Comparison of ENCODE assay signal across 29 cellular contexts in the genomic region with DNA sequence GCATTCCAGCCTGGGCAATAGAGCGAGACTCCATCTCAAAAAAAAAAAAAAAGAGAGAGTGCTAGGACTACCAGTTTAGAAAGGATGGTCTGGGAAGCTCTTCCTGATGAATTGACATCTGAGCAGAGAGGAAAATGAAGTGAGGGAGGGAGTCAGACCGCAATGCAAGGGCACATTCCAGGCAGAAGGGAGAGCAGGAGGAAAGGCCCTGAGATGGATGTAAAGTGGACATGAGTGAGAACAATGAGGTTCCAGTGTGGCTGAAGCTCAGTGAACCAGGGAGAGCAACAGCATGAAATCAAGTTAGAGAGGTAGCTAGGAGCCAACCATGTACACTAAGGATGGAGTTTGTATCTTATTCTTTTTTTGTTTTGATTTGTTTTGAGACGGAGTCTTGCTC. TPM values are rescaled to one million over a fixed set of nuclear protein-coding genes. Genes with fewer than 3 reads are reported as not detected.
DNase-seq lines count a peak whose midpoint lies in the region; ATAC-seq and TF ChIP-seq lines count a peak whose summit lies in the region.
"Had no signal": no experiment of that assay in that cellular context is flagged by ENCODE, and none has a peak within 500 bp of the region (broad histone marks: within the 10 kb centered on the region; RNA-seq: fewer than 3 reads in every experiment).

No MANE protein-coding gene starts in this region.

- no peak for DNase-seq in activated naive CD8-positive, alpha-beta T cell treated with anti-CD3 and anti-CD28 coated beads, Interleukin-2, amount 10 ng/mL, durations not matched to agents 7 days and 5 days
- no peak for DNase-seq in activated naive CD8-positive, alpha-beta T cell treated with anti-CD3 and anti-CD28 coated beads, Interleukin-2, amount 50 U/mL, for 24 hours
- DNase-seq in choroid plexus epithelial cell (ENCODE audit: low read depth): peak; percentile 8
- no peak for DNase-seq in mesendoderm
- DNase-seq in GM19238 (ENCODE audit: insufficient read length, low spot score): no peak
- no peak for DNase-seq in hepatocyte (ENCODE audit: low spot score)
- DNase-seq: activated CD4-positive, CD25-positive, alpha-beta regulatory T cell treated with anti-CD3 and anti-CD28 coated beads, Interleukin-2, amount 50 U/mL, for 72 hours; activated naive CD4-positive, alpha-beta T cell treated with Interleukin-2 at 50 U/mL for 16 hours; activated T-cell treated with anti-CD3 and anti-CD28 coated beads, Interleukin-2, amount 50 U/mL, for 72 hours; COR-L47; DMS79; esophagus squamous epithelium; foreskin melanocyte; heart right ventricle; Karpas-422; NCI-H146; NCI-H446 treated with DMSO at 0.1 percent for 48 hours; NCI-H82; occipital lobe; RPMI8226; stomach; tibial artery had no signal

- H3K27ac Mint-ChIP-seq in activated naive CD8-positive, alpha-beta T cell treated with anti-CD3 and anti-CD28 coated beads, Interleukin-2, amount 10 ng/mL, durations not matched to agents 7 days and 5 days: peak overlapping the region; percentile 86
- H3K27ac Mint-ChIP-seq in activated naive CD8-positive, alpha-beta T cell treated with anti-CD3 and anti-CD28 coated beads, Interleukin-2, amount 50 U/mL, for 24 hours: no peak overlapping the region
- H3K27ac Mint-ChIP-seq: activated T-cell treated with anti-CD3 and anti-CD28 coated beads, Interleukin-2, amount 50 U/mL, for 72 hours; endodermal cell; memory B cell had no signal

- no peak overlapping the region for H3K4ac ChIP-seq in mesendoderm (ENCODE audit: low read depth, low read length)

- no peaks in the 10 kb centered on the region for H4K20me1 ChIP-seq in hepatocyte (ENCODE audit: insufficient read depth, poor library complexity, severe bottlenecking)
- H4K20me1 ChIP-seq: BLaER1 had no signal

- H3K27me3 ChIP-seq in mesendoderm (ENCODE audit: insufficient read depth, low read length, poor library complexity): no peaks in the 10 kb centered on the region
- H3K27me3 ChIP-seq in hepatocyte: no peaks in the 10 kb centered on the region
- H3K27me3 ChIP-seq: BLaER1, esophagus squamous epithelium, heart right ventricle, stomach, tibial artery had no signal

- no peak overlapping the region for H3K23ac ChIP-seq in mesendoderm (ENCODE audit: low read length)

- TF ChIP-seq CTCF in choroid plexus epithelial cell (conservative IDR thresholded peaks at IDR 0.05; ENCODE audit: low read depth, low read length): no peak
- TF ChIP-seq CTCF in hepatocyte (IDR thresholded peaks at IDR 0.05; ENCODE audit: poor library complexity): no peak

- H2AK5ac ChIP-seq in mesendoderm (ENCODE audit: low read length): no peak overlapping the region

- H4K5ac ChIP-seq in mesendoderm (ENCODE audit: low read length): no peak overlapping the region

- H3K27ac ChIP-seq in mesendoderm (ENCODE audit: low read depth, low read length) (no peak overlapping the region), hepatocyte (no peak overlapping the region)
- H3K27ac ChIP-seq: BLaER1, esophagus squamous epithelium, heart right ventricle, stomach, tibial artery had no signal

- H3K18ac ChIP-seq in mesendoderm (ENCODE audit: low read length): no peak overlapping the region

- H3K27me3 Mint-ChIP-seq in activated naive CD8-positive, alpha-beta T cell treated with anti-CD3 and anti-CD28 coated beads, Interleukin-2, amount 10 ng/mL, durations not matched to agents 7 days and 5 days: peaks cover 2% of the 10 kb centered on the region
- H3K27me3 Mint-ChIP-seq in activated naive CD8-positive, alpha-beta T cell treated with anti-CD3 and anti-CD28 coated beads, Interleukin-2, amount 50 U/mL, for 24 hours: no peaks in the 10 kb centered on the region
- H3K27me3 Mint-ChIP-seq: memory B cell had no signal

- H3K79me1 ChIP-seq in mesendoderm (ENCODE audit: low read length): no peaks in the 10 kb centered on the region

- H3K36me3 ChIP-seq in mesendoderm (ENCODE audit: control insufficient read depth, insufficient read depth, low read length) (no peaks in the 10 kb centered on the region), hepatocyte (replicated peaks; ENCODE audit: insufficient read depth, low read depth) (no peaks in the 10 kb centered on the region)
- H3K36me3 ChIP-seq: BLaER1, esophagus squamous epithelium, heart right ventricle, stomach, tibial artery had no signal

- H3K4me1 ChIP-seq in mesendoderm (ENCODE audit: control insufficient read depth, low read depth, low read length) (no peaks in the 10 kb centered on the region), hepatocyte (ENCODE audit: insufficient read depth) (no peaks in the 10 kb centered on the region)
- H3K4me1 ChIP-seq: esophagus squamous epithelium, heart right ventricle, tibial artery had no signal

- H3K4me3 ChIP-seq in choroid plexus epithelial cell (ENCODE audit: low read depth, low read length) (no peak overlapping the region), mesendoderm (ENCODE audit: low read length) (no peak overlapping the region), hepatocyte (no peak overlapping the region)
- H3K4me3 ChIP-seq: BLaER1, esophagus squamous epithelium, heart right ventricle, stomach, tibial artery had no signal

- H2AFZ ChIP-seq in hepatocyte: no peak overlapping the region

- H3K4me3 Mint-ChIP-seq in activated naive CD8-positive, alpha-beta T cell treated with anti-CD3 and anti-CD28 coated beads, Interleukin-2, amount 10 ng/mL, durations not matched to agents 7 days and 5 days: no peak overlapping the region
- no peak overlapping the region for H3K4me3 Mint-ChIP-seq in activated naive CD8-positive, alpha-beta T cell treated with anti-CD3 and anti-CD28 coated beads, Interleukin-2, amount 50 U/mL, for 24 hours
- H3K4me3 Mint-ChIP-seq: activated T-cell treated with anti-CD3 and anti-CD28 coated beads, Interleukin-2, amount 50 U/mL, for 72 hours; endodermal cell; memory B cell had no signal

- no peak overlapping the region for H4K8ac ChIP-seq in mesendoderm (ENCODE audit: low read depth, low read length)

- H3K9me3 ChIP-seq in hepatocyte (ENCODE audit: low read depth): no peaks in the 10 kb centered on the region
- H3K9me3 ChIP-seq: BLaER1, esophagus squamous epithelium, stomach, tibial artery had no signal

- no peak overlapping the region for H2BK15ac ChIP-seq in mesendoderm (replicated peaks; ENCODE audit: low read depth)

- H3K9me3 Mint-ChIP-seq in activated naive CD8-positive, alpha-beta T cell treated with anti-CD3 and anti-CD28 coated beads, Interleukin-2, amount 10 ng/mL, durations not matched to agents 7 days and 5 days: peaks cover 3% of the 10 kb centered on the region
- H3K9me3 Mint-ChIP-seq in activated naive CD8-positive, alpha-beta T cell treated with anti-CD3 and anti-CD28 coated beads, Interleukin-2, amount 50 U/mL, for 24 hours: peaks cover 7% of the 10 kb centered on the region

- no peak overlapping the region for H2BK120ac ChIP-seq in mesendoderm (ENCODE audit: low read depth, low read length)

- peak overlapping the region; percentile 25 for H3K56ac ChIP-seq in mesendoderm (ENCODE audit: low read length)

- H3K79me2 ChIP-seq in mesendoderm (ENCODE audit: control insufficient read depth, insufficient read depth, low read length) (no peaks in the 10 kb centered on the region), hepatocyte (no peaks in the 10 kb centered on the region)

- peaks cover 5% of the 10 kb centered on the region for H3K36me3 Mint-ChIP-seq in activated naive CD8-positive, alpha-beta T cell treated with anti-CD3 and anti-CD28 coated beads, Interleukin-2, amount 10 ng/mL, durations not matched to agents 7 days and 5 days
- H3K36me3 Mint-ChIP-seq in activated naive CD8-positive, alpha-beta T cell treated with anti-CD3 and anti-CD28 coated beads, Interleukin-2, amount 50 U/mL, for 24 hours (ENCODE audit: low read depth): peaks cover 4% of the 10 kb centered on the region

- POLR2A ChIA-PET in activated naive CD8-positive, alpha-beta T cell treated with anti-CD3 and anti-CD28 coated beads, Interleukin-2, amount 10 ng/mL, durations not matched to agents 7 days and 5 days (lab: Charles Lee): interaction anchor here (0.7 to 3.1 kb wide), 6 partner anchors 8 to 73 kb away, joined by 3 to 13 read pairs (median 8); no protein-coding TSS in a partner anchor

- H3K9me2 ChIP-seq in hepatocyte (replicated peaks; ENCODE audit: insufficient read depth): no peaks in the 10 kb centered on the region

- no peak overlapping the region for H3K9ac ChIP-seq in mesendoderm (ENCODE audit: low read length)
- H3K9ac ChIP-seq: BLaER1 had no signal

- H3K4me1 Mint-ChIP-seq in activated naive CD8-positive, alpha-beta T cell treated with anti-CD3 and anti-CD28 coated beads, Interleukin-2, amount 10 ng/mL, durations not matched to agents 7 days and 5 days: peaks cover 19% of the 10 kb centered on the region
- peaks cover 23% of the 10 kb centered on the region for H3K4me1 Mint-ChIP-seq in activated naive CD8-positive, alpha-beta T cell treated with anti-CD3 and anti-CD28 coated beads, Interleukin-2, amount 50 U/mL, for 24 hours

- WGBS in mesendoderm (ENCODE audit: extremely low coverage, insufficient coverage, low lambda C conversion rate): no CpG with 5 or more reads among the region's 3 CpGs
- 87% methylated on average over 3 of the region's 3 CpGs for WGBS in hepatocyte (ENCODE audit: low lambda C conversion rate, missing lambda C conversion rate)

- no peak overlapping the region for H2BK5ac ChIP-seq in mesendoderm (ENCODE audit: low read length)

- no peak for ATAC-seq in activated naive CD8-positive, alpha-beta T cell treated with anti-CD3 and anti-CD28 coated beads, Interleukin-2, amount 10 ng/mL, durations not matched to agents 7 days and 5 days (ENCODE audit: low read depth)
- ATAC-seq in activated naive CD8-positive, alpha-beta T cell treated with anti-CD3 and anti-CD28 coated beads, Interleukin-2, amount 50 U/mL, for 24 hours: no peak
- no peak for ATAC-seq in HG03442 (IDR thresholded peaks at IDR 0.05; ENCODE audit: unreplicated experiment)
- ATAC-seq: activated T-cell treated with anti-CD3 and anti-CD28 coated beads, Interleukin-2, amount 50 U/mL, for 72 hours; heart right ventricle; left lobe of liver had no signal

- no peak overlapping the region for H3K4me2 ChIP-seq in mesendoderm (ENCODE audit: low read length)
- no peak overlapping the region for H3K4me2 ChIP-seq in hepatocyte
- H3K4me2 ChIP-seq: BLaER1 had no signal

RNA-seq across cellular contexts. Expression of a gene that starts 55.9 kb away (rescaled TPM):
- total RNA-seq in activated naive CD8-positive, alpha-beta T cell treated with anti-CD3 and anti-CD28 coated beads, Interleukin-2, amount 10 ng/mL, durations not matched to agents 7 days and 5 days: under 1 TPM; 0.34 to 0.36 TPM
- 0.37 TPM for polyA plus RNA-seq in mesendoderm (2013, experiment 1 of 2)
- polyA plus RNA-seq in mesendoderm (2013, experiment 2 of 2): 0.35 TPM
- total RNA-seq in hepatocyte: 1.4 and 2.3 TPM in 2 replicates
- polyA plus RNA-seq in hepatocyte: 2.8 and 2.9 TPM in 2 replicates
- total RNA-seq: occipital lobe; skeletal muscle tissue; T-helper 1 cell treated with Interleukin-12 subunit alpha and Interleukin-12 subunit beta and Interleukin-4 antibody, amounts not matched to agents 30 ng/mL and 1 ng/mL, for 36 hours had no signal
